ENCODE assay signal across 8 cellular contexts in the genomic region with DNA sequence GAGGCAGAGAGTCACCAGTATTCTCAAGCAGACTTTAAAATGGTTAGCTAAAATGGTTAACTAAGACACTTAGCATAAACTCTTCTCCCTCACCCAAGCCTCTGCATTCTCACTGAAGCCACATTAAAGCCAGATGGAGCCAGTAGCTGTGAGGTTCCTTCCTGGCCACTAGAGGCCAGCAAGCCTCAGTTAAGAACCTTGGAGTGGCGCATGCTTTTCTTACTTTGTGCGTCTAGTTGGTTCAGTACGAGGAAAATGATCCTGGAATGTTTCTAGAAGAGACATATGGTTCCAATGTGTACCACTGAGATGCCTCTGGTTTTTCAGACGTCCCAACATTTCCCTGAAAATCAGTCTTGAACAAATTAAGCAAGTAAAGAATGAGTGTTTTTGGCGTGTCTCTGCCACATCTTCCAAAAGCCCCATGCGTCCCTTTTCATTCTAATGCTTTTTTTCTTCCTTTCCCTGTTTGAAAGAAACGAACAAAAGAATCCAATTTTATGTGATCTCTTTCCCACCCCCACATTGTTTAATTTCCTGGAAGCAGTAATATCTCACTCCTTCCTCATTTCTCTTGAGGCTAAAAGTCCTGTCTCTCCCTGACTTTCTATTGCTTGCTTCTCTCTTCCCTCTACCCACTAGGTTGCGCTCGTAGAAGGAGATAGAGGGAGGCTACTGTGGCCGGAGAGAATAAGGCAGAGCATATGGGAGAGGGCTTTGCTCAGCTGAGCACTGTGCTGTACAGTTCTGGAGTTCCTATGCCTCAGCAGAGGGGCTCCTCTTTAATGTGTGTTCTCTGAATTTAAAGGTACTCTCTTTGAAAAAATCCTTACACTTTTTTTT.
DNase-seq lines count a peak whose midpoint lies in the region; ATAC-seq and TF ChIP-seq lines count a peak whose summit lies in the region.

No MANE protein-coding gene starts in this region.

- H3K4me1 Mint-ChIP-seq in activated CD4-positive, alpha-beta T cell treated with anti-CD3 and anti-CD28 coated beads, Interleukin-2, amount 10 ng/mL, durations not matched to agents 24 days and 14 days, result peaks cover 15% of the 10 kb centered on the region
- no peaks in the 10 kb centered on the region for H3K4me1 Mint-ChIP-seq in nephron progenitor cell

- H3K9me3 Mint-ChIP-seq in activated CD4-positive, alpha-beta T cell treated with anti-CD3 and anti-CD28 coated beads, Interleukin-2, amount 10 ng/mL, durations not matched to agents 24 days and 14 days, result no peaks in the 10 kb centered on the region
- peaks cover 33% of the 10 kb centered on the region for H3K9me3 Mint-ChIP-seq in nephron progenitor cell

- no peaks in the 10 kb centered on the region for H3K36me3 Mint-ChIP-seq in activated CD4-positive, alpha-beta T cell treated with anti-CD3 and anti-CD28 coated beads, Interleukin-2, amount 10 ng/mL, durations not matched to agents 24 days and 14 days (ENCODE audit: low read depth)
- H3K36me3 Mint-ChIP-seq in nephron progenitor cell (ENCODE audit: low read depth), result no peaks in the 10 kb centered on the region

- TF ChIP-seq CTCF in GM13976 (IDR thresholded peaks at IDR 0.05; ENCODE audit: borderline replicate concordance, control extremely low read depth, extremely low read depth, insufficient read depth, missing control alignments) (peak; percentile 70), fibroblast of mammary gland (conservative IDR thresholded peaks at IDR 0.05; ENCODE audit: control insufficient read depth, insufficient read depth, low read depth, low read length) (peak; percentile 68), nephron progenitor cell (IDR thresholded peaks at IDR 0.05) (peak; percentile 50)

- H3K4me3 ChIP-seq in fibroblast of mammary gland (ENCODE audit: control insufficient read depth, low read depth, low read length), result no peak overlapping the region

- peak; percentile 57 for DNase-seq in AG08396 (ENCODE audit: low spot score)
- DNase-seq in GM13976 (ENCODE audit: low spot score), result peak; percentile 54
- peak; percentile 48 for DNase-seq in NAMALWA (ENCODE audit: low spot score)
- DNase-seq in activated CD4-positive, alpha-beta T cell treated with anti-CD3 and anti-CD28 coated beads, Interleukin-2, amount 10 ng/mL, durations not matched to agents 24 days and 14 days, result peak; percentile 72
- peak; percentile 54 for DNase-seq in fibroblast of mammary gland (ENCODE audit: low read depth)
- DNase-seq in nephron progenitor cell, result peak; percentile 15
- no peak for DNase-seq in COR-L47 (lab: John Stamatoyannopoulos, UW)

- intact Hi-C loops in activated CD4-positive, alpha-beta T cell treated with anti-CD3 and anti-CD28 coated beads, Interleukin-2, amount 10 ng/mL, durations not matched to agents 24 days and 14 days (cut with micrococcal nuclease), result loop anchor here (1.0 to 5.0 kb wide), 2 partner anchors 236 to 685 kb away; no protein-coding TSS in a partner anchor

- peaks cover 8% of the 10 kb centered on the region for H3K27me3 Mint-ChIP-seq in activated CD4-positive, alpha-beta T cell treated with anti-CD3 and anti-CD28 coated beads, Interleukin-2, amount 10 ng/mL, durations not matched to agents 24 days and 14 days
- H3K27me3 Mint-ChIP-seq in nephron progenitor cell (ENCODE audit: low read depth, poor library complexity), result peaks cover 3% of the 10 kb centered on the region

- peak overlapping the region; percentile 45 for H3K27ac Mint-ChIP-seq in activated CD4-positive, alpha-beta T cell treated with anti-CD3 and anti-CD28 coated beads, Interleukin-2, amount 10 ng/mL, durations not matched to agents 24 days and 14 days
- no peak overlapping the region for H3K27ac Mint-ChIP-seq in nephron progenitor cell

- peak overlapping the region; percentile 80 for H3K4me3 Mint-ChIP-seq in activated CD4-positive, alpha-beta T cell treated with anti-CD3 and anti-CD28 coated beads, Interleukin-2, amount 10 ng/mL, durations not matched to agents 24 days and 14 days
- peak overlapping the region; percentile 72 for H3K4me3 Mint-ChIP-seq in nephron progenitor cell

- ATAC-seq in HG02678 (IDR thresholded peaks at IDR 0.05; ENCODE audit: unreplicated experiment), result peak; percentile 97

- in situ Hi-C loops in GM13976 (cut with MboI; ENCODE audit: low sequenced_read_pairs, unreplicated experiment), result loop anchor here (25.0 kb wide), 1 partner anchor 690 kb away; no protein-coding TSS in a partner anchor
